35 cellular contexts compared by ENCODE assay signal in the genomic region with DNA sequence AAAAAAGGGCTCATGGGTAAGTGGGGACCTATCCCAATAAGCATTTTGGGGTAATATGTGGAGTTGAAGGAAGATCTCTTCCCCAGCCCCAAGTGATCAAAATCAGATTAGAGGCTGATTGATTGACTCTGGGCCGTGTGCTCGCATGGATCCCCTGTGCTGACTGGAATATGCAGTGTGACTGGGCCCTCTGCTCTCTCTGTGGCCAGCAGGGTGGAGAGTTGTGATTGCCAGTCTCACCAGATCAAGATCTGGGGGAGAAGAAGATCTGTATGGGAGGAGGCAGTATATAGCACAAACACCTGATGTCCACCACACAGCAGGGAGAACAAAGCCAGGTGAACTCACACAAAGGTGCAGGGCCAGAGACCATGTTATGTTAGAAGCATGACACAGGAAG.
"Had no signal": no experiment of that assay in that cellular context is flagged by ENCODE, and none has a peak within 500 bp of the region (broad histone marks: within the 10 kb centered on the region; RNA-seq: fewer than 3 reads in every experiment).

No MANE protein-coding gene starts in this region.

- H3K27ac Mint-ChIP-seq: activated CD8-positive, alpha-beta T cell treated with anti-CD3 and anti-CD28 coated beads for 36 hours; activated naive CD4-positive, alpha-beta T cell treated with anti-CD3 and anti-CD28 coated beads for 36 hours; activated naive CD4-positive, alpha-beta T cell treated with anti-CD3 and anti-CD28 coated beads, Interleukin-2, amount 50 U/mL, for 24 hours; activated naive CD8-positive, alpha-beta T cell treated with anti-CD3 and anti-CD28 coated beads for 36 hours; activated naive CD8-positive, alpha-beta T cell treated with anti-CD3 and anti-CD28 coated beads, Interleukin-2, amount 50 U/mL, for 24 hours; activated T-helper 1 cell treated with anti-CD3 and anti-CD28 coated beads, Interleukin-12 subunit alpha, Interleukin-12 subunit beta, Interleukin-2, Interleukin-4 antibody, amounts not matched to agents 30 ng/mL and 10 ng/mL and 1 ng/mL, durations not matched to agents 14 hours and 24 hours and 36 hours; activated T-helper 2 cell treated with anti-CD3 and anti-CD28 coated beads, Interferon-gamma antibody, Interleukin-2, Interleukin-4, amounts not matched to agents 10 μg/mL and 5 μg/mL and 100 μg/mL, durations not matched to agents 14 hours and 24 hours and 36 hours; T-helper 17 cell; T-helper 2 cell treated with Interferon-gamma antibody and Interleukin-4, amounts not matched to agents 5 μg/mL and 100 μg/mL, for 36 hours had no signal

- H3K27me3 Mint-ChIP-seq: activated CD8-positive, alpha-beta T cell treated with anti-CD3 and anti-CD28 coated beads for 36 hours; activated naive CD8-positive, alpha-beta T cell treated with anti-CD3 and anti-CD28 coated beads for 36 hours; activated naive CD8-positive, alpha-beta T cell treated with anti-CD3 and anti-CD28 coated beads, Interleukin-2, amount 50 U/mL, for 24 hours; T-helper 17 cell had no signal

- H3K4me3 ChIP-seq: adrenal gland, body of pancreas, esophagus squamous epithelium, gastroesophageal sphincter had no signal

- ATAC-seq: activated CD4-positive, CD25-positive, alpha-beta regulatory T cell treated with anti-CD3 and anti-CD28 coated beads, Interleukin-2, amount 50 U/mL, for 24 hours; activated CD8-positive, alpha-beta T cell treated with anti-CD3 and anti-CD28 coated beads for 36 hours; activated naive CD8-positive, alpha-beta T cell treated with anti-CD3 and anti-CD28 coated beads, Interleukin-2, amount 50 U/mL, for 24 hours; body of pancreas; gastroesophageal sphincter; T-helper 17 cell had no signal

- H3K9me3 Mint-ChIP-seq: activated CD8-positive, alpha-beta T cell treated with anti-CD3 and anti-CD28 coated beads for 36 hours; activated naive CD4-positive, alpha-beta T cell treated with anti-CD3 and anti-CD28 coated beads for 36 hours; activated naive CD4-positive, alpha-beta T cell treated with anti-CD3 and anti-CD28 coated beads, Interleukin-2, amount 50 U/mL, for 24 hours; activated naive CD8-positive, alpha-beta T cell treated with anti-CD3 and anti-CD28 coated beads for 36 hours; activated naive CD8-positive, alpha-beta T cell treated with anti-CD3 and anti-CD28 coated beads, Interleukin-2, amount 50 U/mL, for 24 hours; activated T-helper 1 cell treated with anti-CD3 and anti-CD28 coated beads, Interleukin-12 subunit alpha, Interleukin-12 subunit beta, Interleukin-2, Interleukin-4 antibody, amounts not matched to agents 30 ng/mL and 10 ng/mL and 1 ng/mL, durations not matched to agents 14 hours and 24 hours and 36 hours; activated T-helper 2 cell treated with anti-CD3 and anti-CD28 coated beads, Interferon-gamma antibody, Interleukin-2, Interleukin-4, amounts not matched to agents 10 μg/mL and 5 μg/mL and 100 μg/mL, durations not matched to agents 14 hours and 24 hours and 36 hours; T-helper 2 cell treated with Interferon-gamma antibody and Interleukin-4, amounts not matched to agents 5 μg/mL and 100 μg/mL, for 36 hours had no signal

- FAIRE-seq: colon, endometrium, endothelial cell of umbilical vein had no signal

- DNase-seq: activated CD4-positive, alpha-beta T cell treated with anti-CD3 and anti-CD28 coated beads for 48 hours; activated CD4-positive, alpha-beta T cell treated with anti-CD3 and anti-CD28 coated beads, Interleukin-2, amount 50 U/mL, for 1 hour; activated CD4-positive, alpha-beta T cell treated with anti-CD3 and anti-CD28 coated beads, Interleukin-2, amount 50 U/mL, for 48 hours; activated CD8-positive, alpha-beta memory T cell treated with anti-CD3 and anti-CD28 coated beads for 24 hours; activated CD8-positive, alpha-beta memory T cell treated with anti-CD3 and anti-CD28 coated beads, Interleukin-2, amount 50 U/mL, for 4 hours; activated CD8-positive, alpha-beta T cell treated with anti-CD3 and anti-CD28 coated beads for 36 hours; activated effector memory CD4-positive, alpha-beta T cell treated with anti-CD3 and anti-CD28 coated beads, Interleukin-2, amount 50 U/mL, for 16 hours; activated naive CD4-positive, alpha-beta T cell treated with anti-CD3 and anti-CD28 coated beads for 36 hours; activated naive CD8-positive, alpha-beta T cell treated with anti-CD3 and anti-CD28 coated beads for 36 hours; activated naive CD8-positive, alpha-beta T cell treated with anti-CD3 and anti-CD28 coated beads, Interleukin-2, amount 50 U/mL, for 24 hours; activated T-cell treated with anti-CD3 and anti-CD28 coated beads, Interleukin-2, amount 50 U/mL, for 1 hour; activated T-cell treated with anti-CD3 and anti-CD28 coated beads, Interleukin-2, amount 50 U/mL, for 48 hours; adrenal gland; amygdala; aorta; body of pancreas; caudate nucleus; cortex of kidney; effector CD8-positive, alpha-beta T cell; esophagus squamous epithelium; foreskin melanocyte; head of caudate nucleus; T-helper 1 cell; T-helper 17 cell; T1000 had no signal

- H3K4me3 Mint-ChIP-seq: activated CD8-positive, alpha-beta T cell treated with anti-CD3 and anti-CD28 coated beads for 36 hours; activated naive CD4-positive, alpha-beta T cell treated with anti-CD3 and anti-CD28 coated beads for 36 hours; activated naive CD4-positive, alpha-beta T cell treated with anti-CD3 and anti-CD28 coated beads, Interleukin-2, amount 50 U/mL, for 24 hours; activated naive CD8-positive, alpha-beta T cell treated with anti-CD3 and anti-CD28 coated beads for 36 hours; activated naive CD8-positive, alpha-beta T cell treated with anti-CD3 and anti-CD28 coated beads, Interleukin-2, amount 50 U/mL, for 24 hours; activated T-helper 1 cell treated with anti-CD3 and anti-CD28 coated beads, Interleukin-12 subunit alpha, Interleukin-12 subunit beta, Interleukin-2, Interleukin-4 antibody, amounts not matched to agents 30 ng/mL and 10 ng/mL and 1 ng/mL, durations not matched to agents 14 hours and 24 hours and 36 hours; T-helper 17 cell; T-helper 2 cell treated with Interferon-gamma antibody and Interleukin-4, amounts not matched to agents 5 μg/mL and 100 μg/mL, for 36 hours had no signal

- H3K36me3 ChIP-seq: adrenal gland had no signal

- H3K36me3 Mint-ChIP-seq: activated naive CD4-positive, alpha-beta T cell treated with anti-CD3 and anti-CD28 coated beads, Interleukin-2, amount 50 U/mL, for 24 hours; activated naive CD8-positive, alpha-beta T cell treated with anti-CD3 and anti-CD28 coated beads for 36 hours had no signal

- H3K9me3 ChIP-seq: adrenal gland, body of pancreas, esophagus squamous epithelium, gastroesophageal sphincter had no signal

- H3K27me3 ChIP-seq: adrenal gland, body of pancreas, esophagus squamous epithelium, gastroesophageal sphincter had no signal

- H3K4me1 ChIP-seq: body of pancreas had no signal

- H3K27ac ChIP-seq: adrenal gland, body of pancreas, epithelial cell of prostate, esophagus squamous epithelium, gastroesophageal sphincter had no signal
